Comparison of ENCODE assay signal across 1 cellular context in genomic region chr6:14695579-14695978, GRCh38.
A peak's percentile ranks its signal among the peaks of the same experiment; 100 is the strongest.
TF ChIP-seq lines count a peak whose summit lies in the region.

No MANE protein-coding gene starts in this region.

TF ChIP-seq in K562, 482 proteins besides CTCF, POLR2A, EP300 and RAD21 (continued from another document):
- 0 out of 2 replicates have a peak, but pooled peaks have one; percentile 18 for TF ChIP-seq ZBTB9 (CRISPR knock-in tag; IDR thresholded peaks at IDR 0.05)
- TF ChIP-seq MEIS2 (IDR thresholded peaks at IDR 0.05; ENCODE audit: partially characterized antibody) = peak; percentile 36
- 0 out of 2 replicates have a peak, but pooled peaks have one; percentile 9 for TF ChIP-seq MAFG (tag; conservative IDR thresholded peaks at IDR 0.05)
